In genomic region chr7:36611703-36612102, GRCh38 we compare ENCODE assay signal across 23 cellular contexts.
DNase-seq lines count a peak whose midpoint lies in the region; ATAC-seq, FAIRE-seq and TF ChIP-seq lines count a peak whose summit lies in the region.
"Had no signal": no experiment of that assay in that cellular context is flagged by ENCODE, and none has a peak within 500 bp of the region (broad histone marks: within the 10 kb centered on the region; RNA-seq: fewer than 3 reads in every experiment).

No MANE protein-coding gene starts in this region.

- 0 out of 7 replicates have a peak overlapping the region, but pooled peaks of 1 of the 3 experiments have one; percentile 17 for H3K27ac Mint-ChIP-seq in H9
- H3K27ac Mint-ChIP-seq: CD4-positive, CD25-positive, alpha-beta regulatory T cell had no signal

- H3K4me1 Mint-ChIP-seq in H9: peaks cover 37 to 38% of the 10 kb centered on the region in 2 experiments

- peak; percentile 79 for FAIRE-seq in urothelium cell line (lab: Jason Lieb, UNC)
- FAIRE-seq: A204.1, GM18507 had no signal

- no peak overlapping the region for H3K4me2 ChIP-seq in H9 (ENCODE audit: insufficient read depth, insufficient read length, low read length)
- H3K4me2 ChIP-seq: BLaER1, SK-N-SH had no signal

- H3K14ac ChIP-seq in H9 (ENCODE audit: insufficient read depth, low read length): no peak overlapping the region

- H3K4ac ChIP-seq in H9 (ENCODE audit: low read depth, low read length): no peak overlapping the region

- no peak overlapping the region for H2BK5ac ChIP-seq in H9 (ENCODE audit: insufficient read length, low read length)

- no peak overlapping the region for H2AFZ ChIP-seq in H9 (ENCODE audit: low read length)

- H4K8ac ChIP-seq in H9 (replicated peaks; ENCODE audit: insufficient read length, low read depth, low read length): no peak overlapping the region

- H4K20me1 ChIP-seq in H9 (ENCODE audit: control insufficient read depth, insufficient read depth, insufficient read length): no peaks in the 10 kb centered on the region
- H4K20me1 ChIP-seq: BLaER1 had no signal

- H3K36me3 ChIP-seq in HUES48 (ENCODE audit: control insufficient read depth, insufficient read depth, low read length) (no peaks in the 10 kb centered on the region), left lung (peaks cover 0 to 14% of the 10 kb centered on the region in 2 donors)
- H3K36me3 ChIP-seq: BLaER1 had no signal

- TF ChIP-seq CTCF in left lung (IDR thresholded peaks at IDR 0.05) (no peak), H9 (conservative IDR thresholded peaks at IDR 0.05) (no peak), lower leg skin (IDR thresholded peaks at IDR 0.05) (no peak)

- WGBS in H9 (ENCODE audit: extremely low coverage, insufficient read length, low lambda C conversion rate): no CpG with 5 or more reads among the region's 6 CpGs
- 81 to 89% methylated on average over 6 of the region's 6 CpGs for WGBS in lower leg skin, 2 donors

- no peak overlapping the region for H3K4me3 ChIP-seq in HUES48 (ENCODE audit: low read depth, low read length)
- no peak overlapping the region for H3K4me3 ChIP-seq in left lung
- no peak overlapping the region for H3K4me3 ChIP-seq in lower leg skin (ENCODE audit: low read depth, poor library complexity, severe bottlenecking)
- H3K4me3 ChIP-seq: BLaER1 had no signal

- peaks cover 23% of the 10 kb centered on the region for H3K4me1 ChIP-seq in HUES48 (ENCODE audit: control insufficient read depth, insufficient read depth, low read length)
- peaks cover 0 to 16% of the 10 kb centered on the region in 2 donors for H3K4me1 ChIP-seq in left lung
- H3K4me1 ChIP-seq in H9 (ENCODE audit: insufficient read depth, low read length): peaks cover 7% of the 10 kb centered on the region; the same call in 1 of the 2 replicates

- no peak overlapping the region for H3T11ph ChIP-seq in H9 (ENCODE audit: low read length)

- H3K9me3 Mint-ChIP-seq in H9: no peaks in the 10 kb centered on the region

- no peak overlapping the region for H3K27ac ChIP-seq in HUES48 (ENCODE audit: low read depth, low read length)
- no peak overlapping the region for H3K27ac ChIP-seq in left lung
- H3K27ac ChIP-seq in H9 (ENCODE audit: insufficient read length, low read depth, low read length): no peak overlapping the region
- H3K27ac ChIP-seq: BLaER1 had no signal

- H2BK15ac ChIP-seq in H9 (ENCODE audit: low read depth, low read length): no peak overlapping the region

- H2BK20ac ChIP-seq in H9 (ENCODE audit: low read depth, low read length, poor library complexity, severe bottlenecking): no peak overlapping the region

- peaks cover 3% of the 10 kb centered on the region for H3K23me2 ChIP-seq in H9 (ENCODE audit: insufficient read length, low read depth, low read length, poor library complexity, severe bottlenecking)

- peak; percentile 56 for ATAC-seq in left lung
- ATAC-seq: PC-3 had no signal

- no peak overlapping the region for H3K56ac ChIP-seq in H9 (ENCODE audit: insufficient read length, low read depth, low read length)

- no peaks in the 10 kb centered on the region for H3K36me3 Mint-ChIP-seq in H9 (ENCODE audit: insufficient read depth in 1 of 3, low read depth in 3 of 3)
- H3K36me3 Mint-ChIP-seq: CD4-positive, CD25-positive, alpha-beta regulatory T cell had no signal

- H4K91ac ChIP-seq in H9 (ENCODE audit: insufficient read length, low read depth, low read length): no peak overlapping the region

- no peaks in the 10 kb centered on the region for H3K79me2 ChIP-seq in H9 (ENCODE audit: insufficient read depth, low read length)

- H3K9ac ChIP-seq in HUES48 (ENCODE audit: low read depth, low read length): peak overlapping the region; percentile 15; the same call in 1 of the 2 replicates
- H3K9ac ChIP-seq in H9 (ENCODE audit: extremely low read depth, insufficient read length, low read length): no peak overlapping the region
- H3K9ac ChIP-seq: BLaER1, SK-N-SH had no signal

- DNase-seq in NCI-H82 treated with DMSO at 0.1 percent for 48 hours (lab: John Stamatoyannopoulos, UW; ENCODE audit: unreplicated experiment): peak; percentile 92
- DNase-seq in left lung: no peak
- DNase-seq in urothelium cell line (ENCODE audit: low spot score): no peak
- no peak for DNase-seq in H9
- DNase-seq in lower leg skin (ENCODE audit: low spot score in 2 of 2): no peak
- DNase-seq in NCI-H2227 treated with DMSO at 0.1 percent for 48 hours (lab: John Stamatoyannopoulos, UW): no peak
- DNase-seq: CD4-positive, CD25-positive, alpha-beta regulatory T cell; KBM-7; MV-4-11; NCI-H1105; NCI-H1436 treated with DMSO at 0.1 percent for 48 hours; NCI-H1930; NCI-H345; NCI-H510A treated with DMSO at 0.1 percent for 48 hours; NCI-H748 treated with DMSO at 0.1 percent for 48 hours; NK-92 treated with Interleukin-12 subunit alpha and Interleukin-12 subunit beta, amount 100 ng/mL, for 24 hours; PC-3; SK-N-SH; SW 1271 had no signal

- H2BK120ac ChIP-seq in H9 (ENCODE audit: low read depth, low read length, poor library complexity, severe bottlenecking): no peak overlapping the region

- no peak overlapping the region for H3K23ac ChIP-seq in H9 (ENCODE audit: insufficient read length, low read depth, low read length)

- no peaks in the 10 kb centered on the region for H3K79me1 ChIP-seq in H9 (ENCODE audit: insufficient read depth, low read depth, low read length, poor library complexity, severe bottlenecking)

- H4K5ac ChIP-seq in H9 (ENCODE audit: insufficient read length, low read depth, low read length): no peak overlapping the region

- no peak overlapping the region for H3K18ac ChIP-seq in H9 (ENCODE audit: insufficient read length, low read depth, low read length)

- H3K4me3 Mint-ChIP-seq in H9: no peak overlapping the region
- H3K4me3 Mint-ChIP-seq: CD4-positive, CD25-positive, alpha-beta regulatory T cell had no signal

- H3K27me3 Mint-ChIP-seq in H9 (ENCODE audit: low read depth): peaks cover 6% of the 10 kb centered on the region; the same call in 1 of the 2 replicates

- no peaks in the 10 kb centered on the region for H3K27me3 ChIP-seq in HUES48 (ENCODE audit: control insufficient read depth, insufficient read depth, low read length)
- H3K27me3 ChIP-seq in left lung: no peaks in the 10 kb centered on the region
- no peaks in the 10 kb centered on the region for H3K27me3 ChIP-seq in H9 (ENCODE audit: insufficient read depth, low read length)
- H3K27me3 ChIP-seq: BLaER1 had no signal

- H3K9me3 ChIP-seq in HUES48 (ENCODE audit: control insufficient read depth, insufficient read depth, low read length): no peaks in the 10 kb centered on the region
- no peaks in the 10 kb centered on the region for H3K9me3 ChIP-seq in left lung
- H3K9me3 ChIP-seq in H9 (ENCODE audit: control insufficient read depth, low read depth, low read length): no peaks in the 10 kb centered on the region
- H3K9me3 ChIP-seq: BLaER1, SK-N-SH had no signal

- intact Hi-C loops in left lung (cut with DNase I) (no loop called here), lower leg skin (cut with DNase I; ENCODE audit: low total_unique reads) (no loop called here)

- no peak for TF ChIP-seq POLR2A in lower leg skin (IDR thresholded peaks at IDR 0.05)

- H2BK12ac ChIP-seq in H9 (ENCODE audit: insufficient read length, low read depth, low read length): no peak overlapping the region

- no peak overlapping the region for H2AK5ac ChIP-seq in H9 (ENCODE audit: insufficient read length, low read length)
